ENCODE assay signal across 8 cellular contexts in the genomic region with DNA sequence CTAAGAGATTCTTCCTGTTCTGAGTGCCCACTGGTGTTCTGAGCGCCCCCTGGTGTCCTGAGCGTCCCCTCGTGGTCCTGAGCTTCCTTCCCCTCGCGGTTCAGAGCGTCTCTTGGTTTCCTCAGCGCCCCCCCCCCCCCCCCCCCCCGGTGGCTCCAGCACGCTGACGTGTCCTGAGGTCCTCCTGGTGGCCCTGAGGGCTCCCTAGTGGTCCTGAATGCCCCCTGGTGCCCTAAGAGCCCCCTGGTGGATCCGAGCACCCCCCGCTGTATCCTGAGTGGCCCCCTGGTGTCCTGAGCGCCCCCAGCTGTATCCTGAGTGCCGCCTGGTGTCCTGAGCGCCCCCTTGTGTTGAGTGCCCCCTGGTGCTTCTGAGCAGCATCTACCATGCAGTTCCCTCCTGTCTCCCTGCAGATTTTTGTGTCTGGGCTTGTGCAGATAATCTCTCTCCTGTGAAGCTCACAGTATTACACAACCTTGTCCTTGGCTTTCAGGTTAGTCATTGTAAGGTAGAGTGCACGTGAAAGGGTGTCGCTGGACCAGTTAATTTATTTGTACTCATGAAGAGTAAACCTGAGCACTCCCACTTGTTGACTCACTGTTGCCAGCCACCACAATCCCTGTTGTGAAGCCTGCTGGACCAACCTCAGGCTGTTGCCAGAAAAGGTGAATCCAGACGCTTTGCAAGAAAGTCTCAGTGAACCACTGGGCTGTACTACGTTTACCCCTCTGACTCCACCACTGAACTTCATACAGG.
DNase-seq lines count a peak whose midpoint lies in the region; TF ChIP-seq lines count a peak whose summit lies in the region.

No MANE protein-coding gene starts in this region.

- H3K4me3 Mint-ChIP-seq in endodermal cell = no peak overlapping the region

- no peak overlapping the region for H3K27ac ChIP-seq in endodermal cell (ENCODE audit: low read depth, low read length)

- WGBS in endodermal cell (ENCODE audit: insufficient coverage in 1 of 2, insufficient read length in 1 of 2), 2 experiments = 47 to 61% methylated on average over 2 to 19 of the region's 19 CpGs

- H3K27me3 ChIP-seq in endodermal cell (ENCODE audit: control insufficient read depth, insufficient read depth, low read length, poor library complexity, severe bottlenecking) = no peaks in the 10 kb centered on the region

- H3K36me3 Mint-ChIP-seq in endodermal cell (ENCODE audit: low read depth) = no peaks in the 10 kb centered on the region

- no peak overlapping the region for H3K27ac Mint-ChIP-seq in endodermal cell

- TF ChIP-seq CTCF in GM20000 (IDR thresholded peaks at IDR 0.05; ENCODE audit: extremely low read depth, missing control alignments) = peak; percentile 81
- TF ChIP-seq CTCF in endodermal cell (conservative IDR thresholded peaks at IDR 0.05) = no peak

- H3K9me3 Mint-ChIP-seq in endodermal cell = peaks cover 68% of the 10 kb centered on the region

- no peaks in the 10 kb centered on the region for H3K4me1 ChIP-seq in endodermal cell (ENCODE audit: control insufficient read depth, insufficient read depth, low read length)

- no peak overlapping the region for H3K9ac ChIP-seq in endodermal cell (ENCODE audit: extremely low read depth, low read length, poor library complexity, severe bottlenecking)

- no peaks in the 10 kb centered on the region for H3K4me1 Mint-ChIP-seq in endodermal cell

- H3K4me3 ChIP-seq in endodermal cell (ENCODE audit: low read length) = no peak overlapping the region

- peaks cover 35% of the 10 kb centered on the region for H3K9me3 ChIP-seq in endodermal cell (ENCODE audit: control insufficient read depth, low read length)

- no peaks in the 10 kb centered on the region for H3K27me3 Mint-ChIP-seq in endodermal cell (ENCODE audit: insufficient read depth)

- H3K36me3 ChIP-seq in endodermal cell (ENCODE audit: control insufficient read depth, insufficient read depth, low read length) = no peaks in the 10 kb centered on the region

- peak; percentile 59 for DNase-seq in GM20000 (ENCODE audit: low spot score)
- peak; percentile 3 for DNase-seq in NCI-H460 (ENCODE audit: extremely low read depth, low read depth)
- peak; percentile 62 for DNase-seq in activated T-cell treated with anti-CD3 and anti-CD28 coated beads for 24 hours (ENCODE audit: low read depth)
- peak; percentile 34 to 70 for DNase-seq in stimulated activated CD4-positive, alpha-beta T cell treated with anti-CD3 and anti-CD28 coated beads, Interleukin-12 subunit alpha, Interleukin-12 subunit beta, amount 100 ng/mL, for 24 hours (ENCODE audit: low read depth in 2 of 2)
- DNase-seq in endodermal cell = no peak
- DNase-seq in NCI-H2196 (lab: John Stamatoyannopoulos, UW; ENCODE audit: unreplicated experiment) = no peak
- no peak for DNase-seq in NCI-H2081 treated with DMSO at 0.1 percent for 48 hours (lab: John Stamatoyannopoulos, UW)
- no peak for DNase-seq in NK-92 (lab: John Stamatoyannopoulos, UW; ENCODE audit: unreplicated experiment)

Comparison
In these comparisons a context has a peak if more than half of its experiments do, and no peak if none do; other contexts are left out.
1. DNase-seq: peak in GM20000 (single experiment), NCI-H460 (single experiment), activated T-cell treated with anti-CD3 and anti-CD28 coated beads for 24 hours (single experiment) and stimulated activated CD4-positive, alpha-beta T cell treated with anti-CD3 and anti-CD28 coated beads, Interleukin-12 subunit alpha, Interleukin-12 subunit beta, amount 100 ng/mL, for 24 hours (2 of 2); none in endodermal cell (single experiment), NCI-H2196 (single experiment), NCI-H2081 treated with DMSO at 0.1 percent for 48 hours (single experiment) and NK-92 (single experiment).